In the genomic region with DNA sequence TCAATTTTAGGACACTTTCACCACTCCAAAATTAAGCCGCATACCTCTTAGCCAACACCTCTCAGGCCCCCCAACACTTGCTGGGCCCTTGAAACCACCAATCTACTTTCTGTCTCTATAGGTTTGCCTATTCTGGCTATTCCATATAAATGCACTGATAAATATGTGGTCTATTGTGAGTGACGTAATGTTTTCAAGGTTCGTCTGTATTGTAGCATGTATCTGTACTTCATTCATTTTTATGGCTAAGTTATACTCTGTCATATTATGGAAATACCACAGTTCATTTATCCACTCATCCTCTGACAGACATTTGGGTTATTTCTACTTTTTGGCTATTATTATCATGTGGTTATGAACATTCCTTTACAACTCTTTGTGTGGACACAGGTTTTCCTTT, we compare ENCODE assay signal across 6 cellular contexts.
"Had no signal": no experiment of that assay in that cellular context is flagged by ENCODE, and none has a peak within 500 bp of the region (broad histone marks: within the 10 kb centered on the region; RNA-seq: fewer than 3 reads in every experiment).

No MANE protein-coding gene starts in this region.

- H3K27ac ChIP-seq: HL-60, KMS-11 had no signal

- DNase-seq: IMR-90, KBM-7, KG1 had no signal

- H3K9ac ChIP-seq: KMS-11 had no signal

- FAIRE-seq: HTR-8/SVneo had no signal

- H3K4me2 ChIP-seq: KMS-11 had no signal
